ENCODE assay signal across 1 cellular context in genomic region chr5:118042076-118042475, GRCh38.
TF ChIP-seq lines count a peak whose summit lies in the region.

No MANE protein-coding gene starts in this region.

TF ChIP-seq in liver, 16 proteins besides CTCF, POLR2A, EP300 and RAD21 (continued from another document):
- no peak for TF ChIP-seq FOXA2 (IDR thresholded peaks at IDR 0.05)
- TF ChIP-seq ZBTB33 (IDR thresholded peaks at IDR 0.05): no peak
